In the genomic region with DNA sequence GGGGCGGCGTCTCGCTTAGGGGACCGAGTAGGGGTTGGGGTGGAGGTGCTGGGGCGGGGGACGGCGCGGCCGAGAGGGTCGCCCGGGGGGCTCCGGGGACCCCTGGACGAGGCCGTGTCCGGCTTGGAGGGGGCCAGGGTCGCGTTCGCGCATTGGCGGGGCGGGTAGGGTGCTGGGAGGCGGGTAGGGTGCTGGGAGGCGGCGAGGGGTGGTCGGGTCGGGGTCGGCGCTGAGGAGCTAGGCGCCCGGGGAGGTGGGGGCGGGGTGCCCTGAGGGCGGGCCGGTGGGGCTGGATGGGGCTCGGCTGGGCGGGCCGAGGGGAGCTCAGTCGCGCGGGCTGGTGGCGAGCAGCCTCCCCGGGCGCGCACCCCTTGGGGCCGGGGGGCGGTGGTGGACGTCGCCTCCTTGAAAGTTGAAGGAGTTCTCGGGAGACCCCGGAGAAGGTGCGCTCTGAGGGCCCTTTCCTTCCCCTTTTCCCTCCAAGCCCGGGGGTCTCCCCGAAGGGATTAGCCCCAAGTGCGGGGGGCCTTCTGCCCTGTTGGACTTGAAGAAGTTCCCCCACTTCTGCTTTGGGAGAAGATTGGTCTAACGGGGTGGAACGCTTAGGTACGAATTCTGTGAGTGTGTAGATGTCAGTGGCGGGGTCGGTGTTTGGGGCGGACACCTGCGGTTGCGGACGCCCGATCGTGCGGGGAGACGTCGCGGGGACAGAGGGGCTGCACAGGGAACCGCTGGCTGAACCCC, we compare ENCODE assay signal across 8 cellular contexts. TPM values are rescaled to one million over a fixed set of nuclear protein-coding genes. Genes with fewer than 3 reads are reported as not detected.
DNase-seq lines count a peak whose midpoint lies in the region; ATAC-seq and TF ChIP-seq lines count a peak whose summit lies in the region.

No MANE protein-coding gene starts in this region.

- DNase-seq in GM10248 (ENCODE audit: extremely low spot score) (peak; percentile 52), M059J (ENCODE audit: low read depth) (peak; percentile 17), glutamatergic neuron (peak; percentile 21), osteocyte (ENCODE audit: extremely low spot score, unreplicated experiment) (no peak), NCI-H187 (lab: John Stamatoyannopoulos, UW) (no peak)
- DNase-seq in activated T-helper 1 cell treated with anti-CD3 and anti-CD28 coated beads, Interleukin-12 subunit alpha, Interleukin-12 subunit beta, Interleukin-2, Interleukin-4 antibody, amounts not matched to agents 30 ng/mL and 10 ng/mL and 1 ng/mL, durations not matched to agents 14 hours and 24 hours and 36 hours (ENCODE audit: low spot score), result peak; percentile 11

- ATAC-seq in GM18867 (IDR thresholded peaks at IDR 0.05; ENCODE audit: unreplicated experiment) (no peak), HG03520 (IDR thresholded peaks at IDR 0.05; ENCODE audit: unreplicated experiment) (no peak)

- intact Hi-C loops in activated T-helper 1 cell treated with anti-CD3 and anti-CD28 coated beads, Interleukin-12 subunit alpha, Interleukin-12 subunit beta, Interleukin-2, Interleukin-4 antibody, amounts not matched to agents 30 ng/mL and 10 ng/mL and 1 ng/mL, durations not matched to agents 14 hours and 24 hours and 36 hours (cut with micrococcal nuclease), result loop anchor here (5.0 to 10.0 kb wide), 4 partner anchors 51 to 1038 kb away; partner anchors contain the start of genes ASB7 and LINS1

- peaks cover 4% of the 10 kb centered on the region for H3K27me3 Mint-ChIP-seq in activated T-helper 1 cell treated with anti-CD3 and anti-CD28 coated beads, Interleukin-12 subunit alpha, Interleukin-12 subunit beta, Interleukin-2, Interleukin-4 antibody, amounts not matched to agents 30 ng/mL and 10 ng/mL and 1 ng/mL, durations not matched to agents 14 hours and 24 hours and 36 hours (ENCODE audit: insufficient read depth)
- H3K27me3 Mint-ChIP-seq in glutamatergic neuron (ENCODE audit: unreplicated experiment) (peaks cover 13% of the 10 kb centered on the region), osteocyte (ENCODE audit: unreplicated experiment) (no peaks in the 10 kb centered on the region)

- peaks cover 7% of the 10 kb centered on the region for H3K36me3 Mint-ChIP-seq in activated T-helper 1 cell treated with anti-CD3 and anti-CD28 coated beads, Interleukin-12 subunit alpha, Interleukin-12 subunit beta, Interleukin-2, Interleukin-4 antibody, amounts not matched to agents 30 ng/mL and 10 ng/mL and 1 ng/mL, durations not matched to agents 14 hours and 24 hours and 36 hours (ENCODE audit: low read depth)
- H3K36me3 Mint-ChIP-seq in glutamatergic neuron (ENCODE audit: unreplicated experiment) (no peaks in the 10 kb centered on the region), osteocyte (ENCODE audit: unreplicated experiment) (no peaks in the 10 kb centered on the region)

- CTCF ChIA-PET in GM10248 (lab: Yijun Ruan, JAX), result interaction anchor here (1.0 to 6.4 kb wide), 11 partner anchors 12 to 157 kb away, joined by 3 to 24 read pairs (median 4); no protein-coding TSS in a partner anchor

- POLR2A ChIA-PET in GM10248 (lab: Yijun Ruan, JAX), result interaction anchor here (0.5 to 3.5 kb wide), 4 partner anchors 12 to 99 kb away, joined by 3 to 21 read pairs (median 6); no protein-coding TSS in a partner anchor

- no peak for TF ChIP-seq CTCF in GM10248 (IDR thresholded peaks at IDR 0.05; ENCODE audit: control extremely low read depth, extremely low read depth, low read depth, missing control alignments)
- TF ChIP-seq CTCF in glutamatergic neuron (IDR thresholded peaks at IDR 0.05; ENCODE audit: partially characterized antibody, unreplicated experiment), result no peak
- no peak for TF ChIP-seq CTCF in osteocyte (IDR thresholded peaks at IDR 0.05)

- peak overlapping the region; percentile 98 for H3K4me3 Mint-ChIP-seq in activated T-helper 1 cell treated with anti-CD3 and anti-CD28 coated beads, Interleukin-12 subunit alpha, Interleukin-12 subunit beta, Interleukin-2, Interleukin-4 antibody, amounts not matched to agents 30 ng/mL and 10 ng/mL and 1 ng/mL, durations not matched to agents 14 hours and 24 hours and 36 hours
- peak overlapping the region; percentile 99 for H3K4me3 Mint-ChIP-seq in glutamatergic neuron (ENCODE audit: unreplicated experiment)
- peak overlapping the region; percentile 99 for H3K4me3 Mint-ChIP-seq in osteocyte (ENCODE audit: unreplicated experiment)

- peak overlapping the region; percentile 90 for H3K27ac Mint-ChIP-seq in activated T-helper 1 cell treated with anti-CD3 and anti-CD28 coated beads, Interleukin-12 subunit alpha, Interleukin-12 subunit beta, Interleukin-2, Interleukin-4 antibody, amounts not matched to agents 30 ng/mL and 10 ng/mL and 1 ng/mL, durations not matched to agents 14 hours and 24 hours and 36 hours
- peak overlapping the region; percentile 89 for H3K27ac Mint-ChIP-seq in glutamatergic neuron (ENCODE audit: unreplicated experiment)
- H3K27ac Mint-ChIP-seq in osteocyte (ENCODE audit: unreplicated experiment), result peak overlapping the region; percentile 95

- no peaks in the 10 kb centered on the region for H3K9me3 Mint-ChIP-seq in activated T-helper 1 cell treated with anti-CD3 and anti-CD28 coated beads, Interleukin-12 subunit alpha, Interleukin-12 subunit beta, Interleukin-2, Interleukin-4 antibody, amounts not matched to agents 30 ng/mL and 10 ng/mL and 1 ng/mL, durations not matched to agents 14 hours and 24 hours and 36 hours
- H3K9me3 Mint-ChIP-seq in glutamatergic neuron (ENCODE audit: unreplicated experiment) (peaks cover 13% of the 10 kb centered on the region), osteocyte (ENCODE audit: unreplicated experiment) (no peaks in the 10 kb centered on the region)

- peaks cover 39% of the 10 kb centered on the region for H3K4me1 Mint-ChIP-seq in activated T-helper 1 cell treated with anti-CD3 and anti-CD28 coated beads, Interleukin-12 subunit alpha, Interleukin-12 subunit beta, Interleukin-2, Interleukin-4 antibody, amounts not matched to agents 30 ng/mL and 10 ng/mL and 1 ng/mL, durations not matched to agents 14 hours and 24 hours and 36 hours (ENCODE audit: low read depth)
- H3K4me1 Mint-ChIP-seq in glutamatergic neuron (ENCODE audit: low read depth, unreplicated experiment), result peaks cover 25% of the 10 kb centered on the region
- peaks cover 45% of the 10 kb centered on the region for H3K4me1 Mint-ChIP-seq in osteocyte (ENCODE audit: unreplicated experiment)

RNA-seq across cellular contexts. Expression of gene MEF2A, which starts 0.5 kb away (rescaled TPM):
- 16.4 and 21.0 TPM in 2 replicates for total RNA-seq in M059J (2014; rRNA removed; shearing (Covaris generic))
- total RNA-seq in activated T-helper 1 cell treated with anti-CD3 and anti-CD28 coated beads, Interleukin-12 subunit alpha, Interleukin-12 subunit beta, Interleukin-2, Interleukin-4 antibody, amounts not matched to agents 30 ng/mL and 10 ng/mL and 1 ng/mL, durations not matched to agents 14 hours and 24 hours and 36 hours, result 27.4 and 30.2 TPM in 2 replicates
- 49.5 TPM for total RNA-seq in glutamatergic neuron (ENCODE audit: unreplicated experiment)
- total RNA-seq in osteocyte, result 97.8 and 123 TPM in 2 replicates

Comparison
In these comparisons a context has a peak if more than half of its experiments do, and no peak if none do; other contexts are left out.
1. DNase-seq: peak in GM10248 (single experiment), M059J (single experiment), activated T-helper 1 cell treated with anti-CD3 and anti-CD28 coated beads, Interleukin-12 subunit alpha, Interleukin-12 subunit beta, Interleukin-2, Interleukin-4 antibody, amounts not matched to agents 30 ng/mL and 10 ng/mL and 1 ng/mL, durations not matched to agents 14 hours and 24 hours and 36 hours (single experiment) and glutamatergic neuron (single experiment); none in osteocyte (single experiment) and NCI-H187 (0 of 2).
2. Peak in every context shown above with its lines, with median percentiles within 50 percentile points of each other: H3K27ac Mint-ChIP-seq and H3K4me3 Mint-ChIP-seq.